12 cellular contexts compared by ENCODE assay signal in the genomic region with DNA sequence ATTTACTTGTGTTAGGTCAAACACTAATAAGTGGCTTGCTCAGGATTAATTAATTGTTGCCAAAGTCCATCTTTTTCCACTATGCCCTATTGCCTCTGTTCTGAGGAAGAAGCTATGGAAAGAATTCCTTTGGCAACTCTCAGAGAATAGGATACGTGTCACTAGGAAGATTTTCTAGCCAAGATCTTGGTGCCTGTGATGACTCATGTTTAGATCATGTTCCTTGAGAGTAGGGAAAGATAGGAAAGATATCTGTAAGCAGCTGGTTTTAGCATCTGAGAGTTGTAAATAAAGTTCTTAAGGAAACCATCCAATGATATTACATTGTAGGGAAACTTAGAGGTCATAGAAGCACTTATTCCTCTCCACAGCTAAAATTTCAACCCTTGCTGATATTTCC. TPM values are rescaled to one million over a fixed set of nuclear protein-coding genes. Genes with fewer than 3 reads are reported as not detected.
DNase-seq lines count a peak whose midpoint lies in the region; ATAC-seq and TF ChIP-seq lines count a peak whose summit lies in the region.
"Had no signal": no experiment of that assay in that cellular context is flagged by ENCODE, and none has a peak within 500 bp of the region (broad histone marks: within the 10 kb centered on the region; RNA-seq: fewer than 3 reads in every experiment).

No MANE protein-coding gene starts in this region.

- H3K27me3 ChIP-seq in GM23248 (replicated peaks; ENCODE audit: insufficient read depth): no peaks in the 10 kb centered on the region
- H3K27me3 ChIP-seq in RWPE2 (ENCODE audit: insufficient read depth, poor library complexity, severe bottlenecking): no peaks in the 10 kb centered on the region
- no peaks in the 10 kb centered on the region for H3K27me3 ChIP-seq in ovary
- H3K27me3 ChIP-seq: testis had no signal

- in situ Hi-C loops in GM23248 (cut with MboI): no loop called here

- peaks cover 20% of the 10 kb centered on the region for H3F3A ChIP-seq in GM23248 (ENCODE audit: insufficient read depth)

- H3K27ac ChIP-seq in GM23248 (peak overlapping the region; percentile 84), RWPE2 (ENCODE audit: poor library complexity, severe bottlenecking) (peak overlapping the region; percentile 66), ovary (no peak overlapping the region)
- H3K27ac ChIP-seq: testis had no signal

- DNase-seq in GM23248 (peak; percentile 95), RWPE2 (ENCODE audit: low spot score) (no peak), fibroblast of pulmonary artery (ENCODE audit: low read depth) (peak; percentile 91), sciatic nerve (ENCODE audit: low spot score) (no peak), medulla oblongata (ENCODE audit: extremely low spot score) (no peak), ovary (no peak)
- DNase-seq: activated CD4-positive, alpha-beta T cell treated with anti-CD3 and anti-CD28 coated beads, Interleukin-2, amount 50 U/mL, for 1 hour; naive B cell; NCI-H1930; testis had no signal

- H3K4me2 ChIP-seq in GM23248 (ENCODE audit: unreplicated experiment): peak overlapping the region; percentile 27

- intact Hi-C loops in sciatic nerve (cut with DNase I): no loop called here
- intact Hi-C loops in ovary (cut with DNase I): no loop called here

- H3K79me2 ChIP-seq in GM23248 (ENCODE audit: insufficient read depth): no peaks in the 10 kb centered on the region

- ATAC-seq in RWPE2 (ENCODE audit: low read depth) (peak; percentile 98), sciatic nerve (peak; percentile 62), HG03469 (IDR thresholded peaks at IDR 0.05; ENCODE audit: unreplicated experiment) (no peak), GM21619 (IDR thresholded peaks at IDR 0.05; ENCODE audit: unreplicated experiment) (no peak)

- no peaks in the 10 kb centered on the region for H3K9me2 ChIP-seq in GM23248 (ENCODE audit: insufficient read depth)

- no peaks in the 10 kb centered on the region for H3K36me3 ChIP-seq in GM23248 (ENCODE audit: low read depth)
- H3K36me3 ChIP-seq in RWPE2 (ENCODE audit: low read depth): no peaks in the 10 kb centered on the region
- no peaks in the 10 kb centered on the region for H3K36me3 ChIP-seq in ovary

- TF ChIP-seq POLR2A in ovary (IDR thresholded peaks at IDR 0.05): no peak

- WGBS in GM23248 (ENCODE audit: low coverage in 1 of 2, low lambda C conversion rate in 2 of 2, missing lambda C conversion rate in 2 of 2), 2 experiments: 0% methylated on average over 1 of the region's 1 CpG
- 0 to 5% (median 3%) methylated on average over 1 of the region's 1 CpG for WGBS in ovary, 3 donors

- H3K4me1 ChIP-seq in GM23248 (ENCODE audit: insufficient read depth) (peaks cover 33% of the 10 kb centered on the region), RWPE2 (ENCODE audit: insufficient read depth, poor library complexity, severe bottlenecking) (peaks cover 14% of the 10 kb centered on the region), ovary (ENCODE audit: insufficient read depth) (no peaks in the 10 kb centered on the region)
- H3K4me1 ChIP-seq: testis had no signal

- H4K20me1 ChIP-seq in GM23248 (ENCODE audit: insufficient read depth): no peaks in the 10 kb centered on the region

- H3K4me3 ChIP-seq in GM23248 (no peak overlapping the region), RWPE2 (ENCODE audit: severe bottlenecking) (no peak overlapping the region), fibroblast of pulmonary artery (replicated peaks; ENCODE audit: low read depth, low read length) (no peak overlapping the region), ovary (no peak overlapping the region)
- H3K4me3 ChIP-seq: testis had no signal

- no peak for TF ChIP-seq EP300 in ovary (IDR thresholded peaks at IDR 0.05)

- H3K9me3 ChIP-seq in GM23248 (ENCODE audit: low read depth) (no peaks in the 10 kb centered on the region), RWPE2 (ENCODE audit: severe bottlenecking) (no peaks in the 10 kb centered on the region), ovary (no peaks in the 10 kb centered on the region)
- H3K9me3 ChIP-seq: testis had no signal

- TF ChIP-seq CTCF in RWPE2 (IDR thresholded peaks at IDR 0.05; ENCODE audit: poor library complexity, severe bottlenecking) (no peak), fibroblast of pulmonary artery (IDR thresholded peaks at IDR 0.05; ENCODE audit: low read length, missing control alignments) (no peak), ovary (IDR thresholded peaks at IDR 0.05) (no peak)

- H3K9ac ChIP-seq in GM23248: peak overlapping the region; percentile 44

- no peak overlapping the region for H2AFZ ChIP-seq in GM23248

RNA-seq across cellular contexts. Expression of gene SLN, which starts 15.7 kb away (rescaled TPM):
- not detected in 2 replicates for total RNA-seq in GM23248 (2014; rRNA removed; shearing (Covaris generic))
- polyA plus RNA-seq in GM23248 (2016; fragmentation: Nextera tagmentation; extraction: Ambion mirVana): not detected in 2 replicates
- not detected for total RNA-seq in sciatic nerve
- under 1 TPM in 1 of 7 donors, not detected in 6; 0.60 TPM for total RNA-seq in ovary
- polyA plus RNA-seq in ovary: 1 to 10 TPM in 1 of 2 donors, not detected in 1; 5.1 TPM
- total RNA-seq: testis had no signal

Comparison
In these comparisons a context has a peak if more than half of its experiments do, and no peak if none do; other contexts are left out.
1. DNase-seq: peak in GM23248 (single experiment) and fibroblast of pulmonary artery (single experiment); none in RWPE2 (single experiment), sciatic nerve (single experiment), medulla oblongata (single experiment) and ovary (0 of 5).
2. H3K27ac ChIP-seq: peak in GM23248 (single experiment) and RWPE2 (single experiment); none in ovary (0 of 2).
3. ATAC-seq: peak in RWPE2 (single experiment) and sciatic nerve (single experiment); none in HG03469 (single experiment) and GM21619 (single experiment).